ENCODE assay signal across 13 cellular contexts in the genomic region with DNA sequence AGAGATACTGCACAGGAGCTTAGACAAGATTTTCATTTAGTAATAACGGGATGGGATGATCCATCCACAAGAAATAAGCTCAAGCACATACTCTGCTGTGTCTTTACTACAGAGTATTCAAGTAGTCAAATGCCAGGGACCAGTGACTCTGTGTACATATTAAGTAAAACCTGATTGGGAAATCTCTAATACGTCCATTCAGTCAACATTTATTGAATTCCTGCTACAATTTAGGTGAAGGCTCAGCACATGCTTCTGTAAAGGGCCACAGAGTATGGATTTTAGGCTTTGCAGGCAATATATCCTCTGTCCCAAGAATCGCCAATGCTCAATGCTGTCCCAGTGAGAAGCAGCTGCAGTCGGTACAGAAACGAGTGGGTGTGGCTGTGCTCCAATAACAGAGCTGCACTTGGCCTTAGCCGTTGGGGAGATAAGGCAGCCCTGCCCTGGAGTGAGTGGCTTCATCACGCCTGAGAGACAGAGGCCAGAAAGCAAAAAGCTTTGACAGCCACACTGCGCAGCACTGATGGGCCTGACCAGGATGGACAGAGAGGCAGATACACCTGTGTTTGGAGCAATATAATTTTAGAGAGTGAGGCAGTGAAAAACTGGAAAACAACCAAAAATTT.
DNase-seq lines count a peak whose midpoint lies in the region; ATAC-seq and TF ChIP-seq lines count a peak whose summit lies in the region.
"Had no signal": no experiment of that assay in that cellular context is flagged by ENCODE, and none has a peak within 500 bp of the region (broad histone marks: within the 10 kb centered on the region; RNA-seq: fewer than 3 reads in every experiment).

No MANE protein-coding gene starts in this region.

- TF ChIP-seq POLR2A in right lobe of liver (IDR thresholded peaks at IDR 0.05): no peak

- H3K27me3 ChIP-seq in right lobe of liver: no peaks in the 10 kb centered on the region
- H3K27me3 ChIP-seq: esophagus squamous epithelium had no signal

- intact Hi-C loops in right lobe of liver (cut with DNase I): no loop called here

- H3K36me3 ChIP-seq in right lobe of liver: no peaks in the 10 kb centered on the region
- H3K36me3 ChIP-seq: esophagus squamous epithelium had no signal

- H3K4me1 ChIP-seq in right lobe of liver: peaks cover 0 to 25% (median 8%) of the 10 kb centered on the region in 4 donors

- WGBS in right lobe of liver (ENCODE audit: insufficient coverage, low coverage, low lambda C conversion rate, missing lambda C conversion rate): 21% methylated on average over 8 of the region's 8 CpGs

- DNase-seq in SHP77 (lab: John Stamatoyannopoulos, UW): peak; percentile 46 to 51
- no peak for DNase-seq in SHP77 treated with DMSO at 0.1 percent for 48 hours (lab: John Stamatoyannopoulos, UW)
- no peak for DNase-seq in coronary artery (ENCODE audit: low spot score)
- peak in 2 of 3 donors; percentile 36 to 65 for DNase-seq in right lobe of liver
- DNase-seq in SW 1271 (lab: John Stamatoyannopoulos, UW): no peak
- no peak for DNase-seq in DMS114 treated with DMSO at 0.1 percent for 48 hours (lab: John Stamatoyannopoulos, UW; ENCODE audit: unreplicated experiment)
- no peak for DNase-seq in activated naive CD4-positive, alpha-beta T cell treated with Interleukin-2 at 50 U/mL for 16 hours
- DNase-seq: activated CD8-positive, alpha-beta memory T cell treated with anti-CD3 and anti-CD28 coated beads, Interleukin-2, amount 50 U/mL, for 4 hours; esophagus squamous epithelium; NCI-H774; retina had no signal

- peak overlapping the region; percentile 27 for H3K4me3 ChIP-seq in coronary artery
- no peak overlapping the region for H3K4me3 ChIP-seq in right lobe of liver
- H3K4me3 ChIP-seq: esophagus squamous epithelium had no signal

- H3K9me3 ChIP-seq in right lobe of liver: no peaks in the 10 kb centered on the region
- H3K9me3 ChIP-seq: esophagus squamous epithelium had no signal

- no peak for TF ChIP-seq CTCF in coronary artery (IDR thresholded peaks at IDR 0.05)
- no peak for TF ChIP-seq CTCF in right lobe of liver (IDR thresholded peaks at IDR 0.05)

- peak; percentile 82 to 90 (median 84) for ATAC-seq in right lobe of liver
- no peak for ATAC-seq in HG03439 (IDR thresholded peaks at IDR 0.05; ENCODE audit: unreplicated experiment)

- H3K27ac ChIP-seq in coronary artery (peak overlapping the region in 1 of 2 donors; percentile 8), right lobe of liver (peak overlapping the region in 2 of 3 donors; percentile 38 to 41)
- H3K27ac ChIP-seq: esophagus squamous epithelium, KMS-11 had no signal

Comparison
In these comparisons a context has a peak if more than half of its experiments do, and no peak if none do; other contexts are left out.
1. DNase-seq: peak in SHP77 (2 of 2) and right lobe of liver (2 of 3); none in SHP77 treated with DMSO at 0.1 percent for 48 hours (single experiment), coronary artery (single experiment), SW 1271 (0 of 2), DMS114 treated with DMSO at 0.1 percent for 48 hours (single experiment) and activated naive CD4-positive, alpha-beta T cell treated with Interleukin-2 at 50 U/mL for 16 hours (single experiment).